8 cellular contexts compared by ENCODE assay signal in the genomic region with DNA sequence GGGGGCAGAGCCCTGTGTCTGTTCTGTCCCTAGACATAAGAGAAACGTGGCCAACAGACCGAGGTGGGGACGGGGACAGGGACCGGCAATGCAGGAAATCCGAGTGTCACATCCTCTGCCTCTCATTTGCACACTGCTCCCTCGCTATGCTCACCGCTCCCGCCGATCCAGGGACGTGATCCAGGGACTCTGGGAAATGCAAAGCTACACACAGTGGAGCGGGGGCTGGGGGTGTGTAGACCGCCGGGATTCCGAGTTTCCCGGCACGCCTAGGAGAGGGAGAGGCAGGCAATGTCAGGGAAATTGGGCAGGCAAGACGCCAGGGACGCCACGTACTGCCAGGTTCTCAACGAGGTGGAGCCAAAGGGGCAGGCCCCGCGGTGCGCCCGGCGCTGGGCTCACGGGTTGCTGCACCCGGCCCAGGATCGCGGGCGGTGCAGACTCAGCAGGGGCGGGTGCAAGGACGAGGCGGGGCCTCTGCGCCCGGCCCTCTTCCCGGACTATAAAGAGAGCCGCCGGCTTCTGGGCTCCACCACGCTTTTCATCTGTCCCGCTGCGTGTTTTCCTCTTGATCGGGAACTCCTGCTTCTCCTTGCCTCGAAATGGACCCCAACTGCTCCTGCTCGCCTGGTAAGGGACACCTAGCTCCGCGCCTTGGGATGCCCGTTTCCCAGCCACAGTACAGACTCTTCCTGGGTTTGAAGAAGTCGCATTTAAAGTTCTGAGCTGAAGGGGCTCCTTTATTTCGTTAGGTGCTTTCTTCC. TPM values are rescaled to one million over a fixed set of nuclear protein-coding genes. Genes with fewer than 3 reads are reported as not detected.
A peak's percentile ranks its signal among the peaks of the same experiment; 100 is the strongest.
DNase-seq lines count a peak whose midpoint lies in the region; ATAC-seq, FAIRE-seq and TF ChIP-seq lines count a peak whose summit lies in the region.

Gene MT1X (plus strand): TSS at position 532 of the 764 bp plus-strand sequence. CDS start 71 bp downstream, at position 603.

- intact Hi-C loops in kidney (cut with DNase I) = loop anchor here (10.0 kb wide), 1 partner anchor 77 kb away; the partner anchor contains the start of gene MT2A

- DNase-seq in AG08396 (ENCODE audit: low spot score) = peak; percentile 93
- DNase-seq in NCI-H345 (lab: John Stamatoyannopoulos, UW) = peak; percentile 79
- DNase-seq in activated CD4-positive, CD25-positive, alpha-beta regulatory T cell treated with anti-CD3 and anti-CD28 coated beads, Interleukin-2, amount 50 U/mL, for 16 hours (ENCODE audit: low read depth, low spot score) = peak; percentile 74
- DNase-seq in central memory CD8-positive, alpha-beta T cell (ENCODE audit: low spot score in 2 of 2) = peak; percentile 80 to 82
- DNase-seq in kidney = peak; percentile 98
- DNase-seq in stimulated activated CD4-positive, alpha-beta T cell treated with anti-CD3 and anti-CD28 coated beads, Interleukin-15, amount 100 ng/mL, for 24 hours = peak; percentile 94

- H3K36me3 Mint-ChIP-seq in central memory CD8-positive, alpha-beta T cell (ENCODE audit: insufficient read depth) = peaks cover 12% of the 10 kb centered on the region

- FAIRE-seq in kidney (lab: Jason Lieb, UNC) = no peak

- peak; percentile 98 for ATAC-seq in GM18909 (IDR thresholded peaks at IDR 0.05; ENCODE audit: poor library complexity, unreplicated experiment)
- ATAC-seq in HG03159 (IDR thresholded peaks at IDR 0.05; ENCODE audit: unreplicated experiment) = peak; percentile 99
- peak; percentile 99 for ATAC-seq in central memory CD8-positive, alpha-beta T cell (replicated peaks; ENCODE audit: extremely low read depth, poor library complexity, severe bottlenecking)

- peak within 1 kb of the TSS; percentile 93 for H3K4me3 Mint-ChIP-seq in central memory CD8-positive, alpha-beta T cell

- no peaks in the 10 kb centered on the region for H3K27me3 Mint-ChIP-seq in central memory CD8-positive, alpha-beta T cell

- H3K27ac ChIP-seq in kidney (ENCODE audit: low read depth in 2 of 2, low read length in 2 of 2) = peak within 1 kb of the TSS; percentile 39 to 71

- peak within 1 kb of the TSS; percentile 92 for H3K27ac Mint-ChIP-seq in central memory CD8-positive, alpha-beta T cell (ENCODE audit: low read depth)

- H3K36me3 ChIP-seq in kidney (ENCODE audit: control insufficient read depth in 1 of 2, insufficient read depth in 2 of 2, low read length in 2 of 2) = no peaks in the 10 kb centered on the region

- H3K4me1 ChIP-seq in kidney (ENCODE audit: control insufficient read depth in 1 of 2, insufficient read depth in 1 of 2, low read depth in 1 of 2, low read length in 2 of 2) = peaks cover 5 to 9% of the 10 kb centered on the region in 2 donors

- H3K4me1 Mint-ChIP-seq in central memory CD8-positive, alpha-beta T cell = peaks cover 23% of the 10 kb centered on the region

- no peaks in the 10 kb centered on the region for H3K9me3 ChIP-seq in kidney (ENCODE audit: control insufficient read depth in 1 of 2, low read length in 2 of 2)

- peak within 1 kb of the TSS; percentile 50 to 94 for H3K9ac ChIP-seq in kidney (ENCODE audit: low read length in 2 of 2)

- H3K4me3 ChIP-seq in kidney (ENCODE audit: low read length in 2 of 2) = peak within 1 kb of the TSS; percentile 91 to 94

- TF ChIP-seq CTCF in kidney (IDR thresholded peaks at IDR 0.05; ENCODE audit: borderline replicate concordance, extremely low read depth, insufficient read depth) = no peak

- H3K9me3 Mint-ChIP-seq in central memory CD8-positive, alpha-beta T cell = no peaks in the 10 kb centered on the region

RNA-seq across cellular contexts. Expression of gene MT1X, which starts in this region (rescaled TPM):
- total RNA-seq in kidney = 223 TPM
- polyA plus RNA-seq in kidney (ENCODE audit: insufficient read depth, low read depth, low replicate concordance) = 476 TPM

Comparison
In these comparisons a context has a peak if more than half of its experiments do, and no peak if none do; other contexts are left out.
1. Peak in every context shown above with its lines: DNase-seq, ATAC-seq, H3K4me3 ChIP-seq and H3K27ac ChIP-seq.